ENCODE assay signal across 25 cellular contexts in the genomic region with DNA sequence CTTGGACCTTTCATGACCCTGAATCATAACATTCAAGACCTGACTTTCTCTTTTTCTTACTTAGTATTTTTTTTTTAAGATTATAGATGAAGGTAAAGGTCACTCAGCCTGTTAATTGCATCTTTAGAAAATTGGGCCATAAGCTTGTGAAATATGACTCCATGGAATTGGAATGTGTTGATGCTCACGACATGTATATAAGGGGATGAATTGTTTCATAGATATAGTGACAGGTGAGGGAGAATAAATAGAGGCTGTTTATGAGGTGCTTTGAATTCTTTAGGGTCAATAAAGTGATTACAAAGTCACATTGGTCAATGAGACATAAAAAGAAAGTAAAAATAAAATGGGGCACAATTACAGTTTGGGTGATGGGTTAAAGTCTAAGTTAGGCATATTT. TPM values are rescaled to one million over a fixed set of nuclear protein-coding genes. Genes with fewer than 3 reads are reported as not detected.
"Had no signal": no experiment of that assay in that cellular context is flagged by ENCODE, and none has a peak within 500 bp of the region (broad histone marks: within the 10 kb centered on the region; RNA-seq: fewer than 3 reads in every experiment).

No MANE protein-coding gene starts in this region.

- DNase-seq: effector CD8-positive, alpha-beta T cell; endodermal cell; foreskin keratinocyte; heart left ventricle; hippocampal formation; left cardiac atrium; left ventricle myocardium inferior; lower lobe of right lung; natural killer cell; pancreas; right lobe of liver; stimulated activated CD4-positive, alpha-beta T cell treated with anti-CD3 and anti-CD28 coated beads, Interleukin-12 subunit alpha, Interleukin-12 subunit beta, amount 100 ng/mL, for 4 hours; stimulated activated CD4-positive, alpha-beta T cell treated with anti-CD3 and anti-CD28 coated beads, Interleukin-1b, Interleukin-23, amount 100 ng/mL, for 48 hours; stimulated activated CD4-positive, alpha-beta T cell treated with anti-CD3 and anti-CD28 coated beads, Interleukin-4, amount 100 ng/mL, for 1 hour; stimulated activated CD8-positive, alpha-beta memory T cell treated with anti-CD3 and anti-CD28 coated beads, Interleukin-4, amount 100 ng/mL, for 48 hours; stimulated activated naive CD4-positive, alpha-beta T cell; stimulated activated naive CD8-positive, alpha-beta T cell treated with anti-CD3 and anti-CD28 coated beads, Interleukin-15, amount 100 ng/mL, for 72 hours; transverse colon had no signal

- H3K9me3 ChIP-seq: pancreas, right lobe of liver, suprapubic skin, transverse colon had no signal

- H3K27ac ChIP-seq: epithelial cell of prostate, foreskin keratinocyte, gastroesophageal sphincter, heart left ventricle, left ventricle myocardium inferior, lower lobe of right lung, pancreas, right lobe of liver, suprapubic skin had no signal

- H3K4me1 ChIP-seq: gastroesophageal sphincter, left ventricle myocardium inferior, lower lobe of right lung, pancreas, right lobe of liver, suprapubic skin had no signal

- FAIRE-seq: colon, islet of Langerhans, pancreas had no signal

- H3K27me3 ChIP-seq: foreskin keratinocyte, gastroesophageal sphincter, heart left ventricle, pancreas, right lobe of liver, suprapubic skin, transverse colon had no signal

- H3K36me3 ChIP-seq: gastroesophageal sphincter, heart left ventricle, left ventricle myocardium inferior, lower lobe of right lung, pancreas, right lobe of liver, suprapubic skin, transverse colon had no signal

- H3K4me3 ChIP-seq: gastroesophageal sphincter, heart left ventricle, left ventricle myocardium inferior, lower lobe of right lung, pancreas, right lobe of liver, smooth muscle cell, suprapubic skin, transverse colon had no signal

RNA-seq across cellular contexts. Expression of a gene that starts 27.7 kb away (rescaled TPM):
- total RNA-seq: fibroblast of lung, natural killer cell had no signal
